In genomic region chr1:81414417-81415087, GRCh38 we compare ENCODE assay signal across 7 cellular contexts.
DNase-seq lines count a peak whose midpoint lies in the region; ATAC-seq and TF ChIP-seq lines count a peak whose summit lies in the region.

No MANE protein-coding gene starts in this region.

- 21 to 24% (median 22%) methylated on average over 13 of the region's 13 CpGs for WGBS in spleen, 5 donors

- peaks cover 0 to 15% (median 6%) of the 10 kb centered on the region in 6 donors for H3K4me1 ChIP-seq in spleen

- no peaks in the 10 kb centered on the region for H3K27me3 Mint-ChIP-seq in activated naive CD8-positive, alpha-beta T cell treated with anti-CD3 and anti-CD28 coated beads, Interleukin-2, amount 50 U/mL, for 24 hours
- no peaks in the 10 kb centered on the region for H3K27me3 Mint-ChIP-seq in T-helper 17 cell

- TF ChIP-seq CTCF in GM12874 (IDR thresholded peaks at IDR 0.05; ENCODE audit: insufficient read depth, low read depth, low read length) (peak; percentile 82), spleen (IDR thresholded peaks at IDR 0.05 in 8 of 11, conservative IDR thresholded peaks at IDR 0.05 in 3 of 11) (peak; percentile 28 to 82 (median 72))

- no peak overlapping the region for H3K4me3 ChIP-seq in spleen

- ATAC-seq in GM21515 (IDR thresholded peaks at IDR 0.05; ENCODE audit: unreplicated experiment): peak; percentile 98
- peak; percentile 24 for ATAC-seq in activated naive CD8-positive, alpha-beta T cell treated with anti-CD3 and anti-CD28 coated beads, Interleukin-2, amount 50 U/mL, for 24 hours
- ATAC-seq in T-helper 17 cell: no peak

- no peaks in the 10 kb centered on the region for H3K4me1 Mint-ChIP-seq in activated naive CD8-positive, alpha-beta T cell treated with anti-CD3 and anti-CD28 coated beads, Interleukin-2, amount 50 U/mL, for 24 hours
- no peaks in the 10 kb centered on the region for H3K4me1 Mint-ChIP-seq in T-helper 17 cell

- DNase-seq in HPDE6-E6E7 (ENCODE audit: extremely low spot score) (peak; percentile 20), hepatic stellate cell (ENCODE audit: low spot score) (peak; percentile 16), spleen (no peak), T-helper 17 cell (no peak)
- peak; percentile 9 for DNase-seq in activated naive CD8-positive, alpha-beta T cell treated with anti-CD3 and anti-CD28 coated beads, Interleukin-2, amount 50 U/mL, for 24 hours

- no peaks in the 10 kb centered on the region for H3K36me3 Mint-ChIP-seq in activated naive CD8-positive, alpha-beta T cell treated with anti-CD3 and anti-CD28 coated beads, Interleukin-2, amount 50 U/mL, for 24 hours (ENCODE audit: low read depth)
- H3K36me3 Mint-ChIP-seq in T-helper 17 cell (ENCODE audit: low read depth): no peaks in the 10 kb centered on the region

- H3K27ac ChIP-seq in spleen: peak overlapping the region in 2 of 8 donors; percentile 24 to 45

- no peaks in the 10 kb centered on the region for H3K9me3 ChIP-seq in spleen
- no peaks in the 10 kb centered on the region for H3K9me3 ChIP-seq in T-helper 17 cell (ENCODE audit: control insufficient read depth, low read length, poor library complexity, severe bottlenecking)

- TF ChIP-seq POLR2A in spleen (IDR thresholded peaks at IDR 0.05): no peak

- H3K27me3 ChIP-seq in spleen (replicated peaks in 1 of 7): no peaks in the 10 kb centered on the region

- peaks cover 3% of the 10 kb centered on the region for H3K9me3 Mint-ChIP-seq in activated naive CD8-positive, alpha-beta T cell treated with anti-CD3 and anti-CD28 coated beads, Interleukin-2, amount 50 U/mL, for 24 hours

- H3K36me3 ChIP-seq in spleen: no peaks in the 10 kb centered on the region

- intact Hi-C loops in spleen (cut with DNase I; ENCODE audit: low total_unique reads): no loop called here

- no peak overlapping the region for H3K27ac Mint-ChIP-seq in activated naive CD8-positive, alpha-beta T cell treated with anti-CD3 and anti-CD28 coated beads, Interleukin-2, amount 50 U/mL, for 24 hours
- no peak overlapping the region for H3K27ac Mint-ChIP-seq in T-helper 17 cell

- no peak overlapping the region for H3K4me3 Mint-ChIP-seq in activated naive CD8-positive, alpha-beta T cell treated with anti-CD3 and anti-CD28 coated beads, Interleukin-2, amount 50 U/mL, for 24 hours
- H3K4me3 Mint-ChIP-seq in T-helper 17 cell: no peak overlapping the region

Comparison
In these comparisons a context has a peak if more than half of its experiments do, and no peak if none do; other contexts are left out.
1. DNase-seq: peak in HPDE6-E6E7 (single experiment), activated naive CD8-positive, alpha-beta T cell treated with anti-CD3 and anti-CD28 coated beads, Interleukin-2, amount 50 U/mL, for 24 hours (single experiment) and hepatic stellate cell (single experiment); none in spleen (single experiment) and T-helper 17 cell (0 of 3).